ENCODE assay signal across 13 cellular contexts in genomic region chr21:28795251-28795650, GRCh38.
DNase-seq lines count a peak whose midpoint lies in the region; ATAC-seq and TF ChIP-seq lines count a peak whose summit lies in the region.
"Had no signal": no experiment of that assay in that cellular context is flagged by ENCODE, and none has a peak within 500 bp of the region (broad histone marks: within the 10 kb centered on the region; RNA-seq: fewer than 3 reads in every experiment).

No MANE protein-coding gene starts in this region.

- CTCF ChIA-PET in IMR-90 (lab: Yijun Ruan, JAX) = no interaction called here

- H3K79me1 ChIP-seq in IMR-90 (ENCODE audit: low read depth in 1 of 2, low read length in 2 of 2) = no peaks in the 10 kb centered on the region

- no peak overlapping the region for H4K8ac ChIP-seq in IMR-90 (ENCODE audit: low read depth in 2 of 2, low read length in 2 of 2)

- H3K27ac ChIP-seq in IMR-90 (ENCODE audit: insufficient read depth, low read length) (no peak overlapping the region), substantia nigra (ENCODE audit: low read depth, low read length, poor library complexity, severe bottlenecking) (peak overlapping the region; percentile 20)

- no TSS peak for BruUV-seq in IMR-90 (replicated peaks; lab: Mats Ljungman, UMichigan)

- peak overlapping the region; percentile 23; the same call in 1 of the 2 replicates for H4K5ac ChIP-seq in IMR-90 (ENCODE audit: low read depth, low read length)

- H3K9me3 ChIP-seq in IMR-90 (ENCODE audit: control insufficient read depth, insufficient read depth, low read length) (no peaks in the 10 kb centered on the region), adipocyte (ENCODE audit: control insufficient read depth, low read length) (no peaks in the 10 kb centered on the region)
- H3K9me3 ChIP-seq: Caco-2 had no signal

- no peaks in the 10 kb centered on the region for H3K9me3 Mint-ChIP-seq in immature natural killer cell
- H3K9me3 Mint-ChIP-seq: CD4-positive, alpha-beta T cell; GM23338; IgD-negative memory B cell had no signal

- H4K20me1 ChIP-seq in IMR-90 (ENCODE audit: insufficient read depth, low read length) = no peaks in the 10 kb centered on the region

- H3K4me1 ChIP-seq in IMR-90 (ENCODE audit: control insufficient read depth, insufficient read depth, low read length) (peaks cover 10% of the 10 kb centered on the region), adipocyte (ENCODE audit: control insufficient read depth, insufficient read depth, low read length) (peaks cover 54% of the 10 kb centered on the region)
- H3K4me1 ChIP-seq: Caco-2 had no signal

- no peak overlapping the region for H2AK5ac ChIP-seq in IMR-90 (ENCODE audit: low read depth, low read length)

- no peak overlapping the region for H2BK5ac ChIP-seq in IMR-90 (ENCODE audit: low read depth, low read length, poor library complexity, severe bottlenecking)

- H2AK9ac ChIP-seq in IMR-90 (replicated peaks; ENCODE audit: low read depth, low read length, poor library complexity) = no peak overlapping the region

- H3K56ac ChIP-seq in IMR-90 (ENCODE audit: extremely low read depth, insufficient read depth, low read length) = no peak overlapping the region

- H3K4me3 ChIP-seq in IMR-90 (ENCODE audit: insufficient read depth, low read depth, low read length) (no peak overlapping the region), adipocyte (ENCODE audit: low read length) (no peak overlapping the region)
- H3K4me3 ChIP-seq: GM23338 had no signal

- no peak overlapping the region for H4K91ac ChIP-seq in IMR-90 (ENCODE audit: insufficient read depth, low read depth, low read length)

- in situ Hi-C loops in IMR-90 (cut with MboI; ENCODE audit: low sequenced_read_pairs) = loop anchor here (10.0 kb wide), 3 partner anchors 140 to 1950 kb away; partner anchors contain the start of gene ADAMTS1

- POLR2A ChIA-PET in IMR-90 (lab: Charles Lee; ENCODE audit: unreplicated experiment) = no interaction called here

- H3K4ac ChIP-seq in IMR-90 (ENCODE audit: low read depth, low read length) = peak overlapping the region; percentile 8; the same call in 1 of the 2 replicates

- peaks cover 8% of the 10 kb centered on the region; the same call in 1 of the 2 replicates for H3K9me1 ChIP-seq in IMR-90 (ENCODE audit: insufficient read depth, low read length)

- no peak overlapping the region for H3K4me2 ChIP-seq in IMR-90 (ENCODE audit: low read depth, low read length)
- H3K4me2 ChIP-seq: GM23338 had no signal

- H3K14ac ChIP-seq in IMR-90 (replicated peaks; ENCODE audit: low read depth, low read length) = no peak overlapping the region

- no peak for TF ChIP-seq CTCF in IMR-90 (conservative IDR thresholded peaks at IDR 0.05; ENCODE audit: low read depth, low read length)

- peaks cover 35 to 40% of the 10 kb centered on the region in 2 donors for H3K4me1 Mint-ChIP-seq in immature natural killer cell

- dilution Hi-C loops in IMR-90 (cut with HindIII; ENCODE audit: low sequenced_read_pairs, unreplicated experiment) = no loop called here

- TF ChIP-seq RAD21 in IMR-90 (IDR thresholded peaks at IDR 0.05; ENCODE audit: low read length) = no peak

- no peak overlapping the region for H2AFZ ChIP-seq in IMR-90 (replicated peaks; ENCODE audit: low read length, poor library complexity)
- H2AFZ ChIP-seq: GM23338 had no signal

- H3K36me3 ChIP-seq in IMR-90 (ENCODE audit: control insufficient read depth, insufficient read depth, low read length) (no peaks in the 10 kb centered on the region), adipocyte (ENCODE audit: control insufficient read depth, insufficient read depth, low read length, severe bottlenecking) (no peaks in the 10 kb centered on the region)

- H3K9ac ChIP-seq in IMR-90 (ENCODE audit: low read depth, low read length) (no peak overlapping the region), adipocyte (ENCODE audit: low read length) (peak overlapping the region; percentile 85)

- no peaks in the 10 kb centered on the region for H3K27me3 ChIP-seq in IMR-90 (ENCODE audit: control insufficient read depth, insufficient read depth, low read length)
- H3K27me3 ChIP-seq in adipocyte (replicated peaks; ENCODE audit: control insufficient read depth, insufficient read depth, low read length) = no peaks in the 10 kb centered on the region

- peak overlapping the region; percentile 65; the same call in 1 of the 2 replicates for H3K18ac ChIP-seq in IMR-90 (ENCODE audit: low read depth, low read length)

- peaks cover 0 to 3% (median 0%) of the 10 kb centered on the region in 3 donors for H3K27me3 Mint-ChIP-seq in immature natural killer cell (ENCODE audit: low read depth in 3 of 3)
- H3K27me3 Mint-ChIP-seq: CD4-positive, alpha-beta T cell had no signal

- no peak overlapping the region for H2BK15ac ChIP-seq in IMR-90 (ENCODE audit: low read depth, low read length)

- H3K4me3 Mint-ChIP-seq in immature natural killer cell = no peak overlapping the region
- H3K4me3 Mint-ChIP-seq: CD4-positive, alpha-beta T cell; GM23338; IgD-negative memory B cell had no signal

- H2BK120ac ChIP-seq in IMR-90 (ENCODE audit: low read depth, low read length) = no peak overlapping the region

- no peak for TF ChIP-seq POLR2A in IMR-90 (IDR thresholded peaks at IDR 0.05; ENCODE audit: low read depth, low read length)

- no peak overlapping the region for H3K23ac ChIP-seq in IMR-90 (ENCODE audit: low read depth, low read length)

- H3K36me3 Mint-ChIP-seq in immature natural killer cell = peaks cover 0 to 20% (median 13%) of the 10 kb centered on the region in 3 donors

- H3K27ac Mint-ChIP-seq in immature natural killer cell = peak overlapping the region in 5 of 6 donors; percentile 24 to 75 (median 68)
- H3K27ac Mint-ChIP-seq: CD4-positive, alpha-beta T cell; GM23338; IgD-negative memory B cell had no signal

- no CpG with 5 or more reads among the region's 1 CpG for WGBS in IMR-90 (ENCODE audit: extremely low coverage in 2 of 2, insufficient read length in 1 of 2), 2 experiments

- H2BK20ac ChIP-seq in IMR-90 (ENCODE audit: low read depth, low read length) = peak overlapping the region; percentile 46

- intact Hi-C loops in IMR-90 (cut with micrococcal nuclease) = no loop called here

- no peak for ATAC-seq in IMR-90 (ENCODE audit: low read depth)
- no peak for ATAC-seq in GM18909 (IDR thresholded peaks at IDR 0.05; ENCODE audit: poor library complexity, unreplicated experiment)
- ATAC-seq: GM23338 had no signal

- DNase-seq in IMR-90 (no peak), adipocyte (ENCODE audit: low read depth) (no peak), immature natural killer cell (no peak), substantia nigra (lab: John Stamatoyannopoulos, UW) (no peak), SW480 (ENCODE audit: low spot score) (no peak), NK-92 (lab: John Stamatoyannopoulos, UW; ENCODE audit: unreplicated experiment) (no peak)
- DNase-seq: Caco-2; CD4-positive, alpha-beta T cell; GDM1; HCEC 1CT had no signal

TF ChIP-seq in IMR-90, 13 proteins besides CTCF, POLR2A, EP300 and RAD21:
- TF ChIP-seq MAZ (IDR thresholded peaks at IDR 0.05; ENCODE audit: borderline replicate concordance, low read depth, low read length) (no peak), RFX5 (IDR thresholded peaks at IDR 0.05; ENCODE audit: low read depth, low read length) (no peak), BHLHE40 (IDR thresholded peaks at IDR 0.05; ENCODE audit: low read depth, low read length) (no peak), NFE2L2 (IDR thresholded peaks at IDR 0.05; ENCODE audit: low read depth, low read length) (no peak), MAFK (IDR thresholded peaks at IDR 0.05; ENCODE audit: low read depth, low read length) (no peak), CHD1 (IDR thresholded peaks at IDR 0.05; ENCODE audit: low read depth, low read length) (no peak), USF2 (IDR thresholded peaks at IDR 0.05; ENCODE audit: low read depth, low read length) (no peak), MXI1 (IDR thresholded peaks at IDR 0.05; ENCODE audit: borderline replicate concordance, low read depth, low read length) (no peak)
- TF ChIP-seq, protein P1, sequence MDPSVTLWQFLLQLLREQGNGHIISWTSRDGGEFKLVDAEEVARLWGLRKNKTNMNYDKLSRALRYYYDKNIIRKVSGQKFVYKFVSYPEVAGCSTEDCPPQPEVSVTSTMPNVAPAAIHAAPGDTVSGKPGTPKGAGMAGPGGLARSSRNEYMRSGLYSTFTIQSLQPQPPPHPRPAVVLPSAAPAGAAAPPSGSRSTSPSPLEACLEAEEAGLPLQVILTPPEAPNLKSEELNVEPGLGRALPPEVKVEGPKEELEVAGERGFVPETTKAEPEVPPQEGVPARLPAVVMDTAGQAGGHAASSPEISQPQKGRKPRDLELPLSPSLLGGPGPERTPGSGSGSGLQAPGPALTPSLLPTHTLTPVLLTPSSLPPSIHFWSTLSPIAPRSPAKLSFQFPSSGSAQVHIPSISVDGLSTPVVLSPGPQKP (IDR thresholded peaks at IDR 0.05; ENCODE audit: borderline replicate concordance, low read depth, low read length) = no peak
